ENCODE assay signal across 30 cellular contexts in genomic region chr16:673399-673991, GRCh38. TPM values are rescaled to one million over a fixed set of nuclear protein-coding genes. Genes with fewer than 3 reads are reported as not detected.
"Had no signal": no experiment of that assay in that cellular context is flagged by ENCODE, and none has a peak within 500 bp of the region (broad histone marks: within the 10 kb centered on the region; RNA-seq: fewer than 3 reads in every experiment).

No MANE protein-coding gene starts in this region.

- FAIRE-seq: kidney, TTC549 had no signal

- H3K27me3 ChIP-seq: adrenal gland, body of pancreas, cardiac muscle cell, colonic mucosa, dorsolateral prefrontal cortex, foreskin keratinocyte, heart left ventricle, tibial nerve had no signal

- H3K4me3 ChIP-seq: adrenal gland, body of pancreas, cardiac muscle cell, colonic mucosa, dorsolateral prefrontal cortex, heart left ventricle, tibial nerve had no signal

- H3K9me3 ChIP-seq: adrenal gland, body of pancreas, colonic mucosa, heart left ventricle, tibial nerve had no signal

- DNase-seq: activated CD4-positive, alpha-beta T cell treated with anti-CD3 and anti-CD28 coated beads for 48 hours; activated CD4-positive, alpha-beta T cell treated with anti-CD3 and anti-CD28 coated beads, Interleukin-2, amount 50 U/mL, for 48 hours; activated CD8-positive, alpha-beta memory T cell treated with anti-CD3 and anti-CD28 coated beads for 24 hours; activated effector memory CD4-positive, alpha-beta T cell treated with anti-CD3 and anti-CD28 coated beads, Interleukin-2, amount 50 U/mL, for 16 hours; activated naive CD4-positive, alpha-beta T cell treated with anti-CD3 and anti-CD28 coated beads for 36 hours; activated naive CD8-positive, alpha-beta T cell treated with anti-CD3 and anti-CD28 coated beads for 36 hours; aorta; body of pancreas; cerebellar nuclear complex; colonic mucosa; dorsolateral prefrontal cortex; effector memory CD8-positive, alpha-beta T cell; foreskin keratinocyte; heart left ventricle; hypothalamus; immature natural killer cell; kidney; left colon; naive thymus-derived CD8-positive, alpha-beta T cell; occipital lobe; right cardiac atrium; stimulated activated CD4-positive, alpha-beta T cell treated with anti-CD3 and anti-CD28 coated beads, Interleukin-2, amount 100 ng/mL, for 48 hours; stimulated activated naive CD4-positive, alpha-beta T cell treated with Interleukin-2 at 50 U/mL for 16 hours had no signal

- ATAC-seq: activated CD4-positive, CD25-positive, alpha-beta regulatory T cell treated with anti-CD3 and anti-CD28 coated beads, Interleukin-2, amount 50 U/mL, for 24 hours; body of pancreas; effector memory CD8-positive, alpha-beta T cell; esophagus mucosa; foreskin keratinocyte; left colon; naive thymus-derived CD8-positive, alpha-beta T cell; right cardiac atrium had no signal

- H3K27ac ChIP-seq: cardiac muscle cell, colonic mucosa, foreskin keratinocyte, VCaP had no signal

RNA-seq across cellular contexts. Expression of gene RHBDL1, which starts 2.0 kb away (rescaled TPM):
- polyA plus RNA-seq: immature natural killer cell; naive thymus-derived CD8-positive, alpha-beta T cell had no signal
